Comparison of ENCODE assay signal across 8 cellular contexts in the genomic region with DNA sequence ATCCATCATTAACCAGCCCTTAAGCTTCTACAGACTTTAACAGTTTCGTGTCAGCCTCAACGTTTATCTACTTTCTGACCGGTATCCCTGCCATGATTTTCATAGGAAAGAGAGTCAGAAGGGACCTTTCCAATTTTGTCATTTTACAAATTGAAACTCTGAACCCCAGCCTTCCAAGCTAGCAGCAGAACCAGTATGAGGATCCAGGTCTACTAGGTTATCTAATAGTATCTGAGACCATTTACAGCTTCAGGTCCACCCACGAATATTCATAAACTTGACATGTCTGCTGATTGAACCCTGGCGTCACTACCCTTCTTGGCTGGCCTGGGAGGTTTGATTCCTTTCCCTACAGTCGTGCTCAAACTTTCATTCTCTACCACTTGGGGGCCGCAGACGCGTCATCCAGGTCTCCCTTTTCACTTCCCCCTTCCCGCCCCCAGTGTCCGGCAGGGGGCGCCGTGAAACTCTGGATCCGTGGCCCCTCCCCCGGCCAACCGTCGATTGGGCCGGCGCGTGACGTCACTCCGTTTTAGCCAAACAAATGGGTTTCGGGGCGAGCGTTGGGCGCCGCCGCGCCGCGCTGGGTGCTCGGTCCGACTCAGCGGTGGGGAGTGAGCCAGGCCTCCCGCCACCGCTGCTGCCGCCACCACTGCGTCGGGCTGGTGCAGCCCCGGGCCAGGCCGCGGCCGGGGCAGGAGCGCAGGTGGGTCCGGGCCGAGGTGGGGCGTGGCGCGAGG. TPM values are rescaled to one million over a fixed set of nuclear protein-coding genes. Genes with fewer than 3 reads are reported as not detected.
DNase-seq lines count a peak whose midpoint lies in the region; ATAC-seq lines count a peak whose summit lies in the region.

A gene with protein sequence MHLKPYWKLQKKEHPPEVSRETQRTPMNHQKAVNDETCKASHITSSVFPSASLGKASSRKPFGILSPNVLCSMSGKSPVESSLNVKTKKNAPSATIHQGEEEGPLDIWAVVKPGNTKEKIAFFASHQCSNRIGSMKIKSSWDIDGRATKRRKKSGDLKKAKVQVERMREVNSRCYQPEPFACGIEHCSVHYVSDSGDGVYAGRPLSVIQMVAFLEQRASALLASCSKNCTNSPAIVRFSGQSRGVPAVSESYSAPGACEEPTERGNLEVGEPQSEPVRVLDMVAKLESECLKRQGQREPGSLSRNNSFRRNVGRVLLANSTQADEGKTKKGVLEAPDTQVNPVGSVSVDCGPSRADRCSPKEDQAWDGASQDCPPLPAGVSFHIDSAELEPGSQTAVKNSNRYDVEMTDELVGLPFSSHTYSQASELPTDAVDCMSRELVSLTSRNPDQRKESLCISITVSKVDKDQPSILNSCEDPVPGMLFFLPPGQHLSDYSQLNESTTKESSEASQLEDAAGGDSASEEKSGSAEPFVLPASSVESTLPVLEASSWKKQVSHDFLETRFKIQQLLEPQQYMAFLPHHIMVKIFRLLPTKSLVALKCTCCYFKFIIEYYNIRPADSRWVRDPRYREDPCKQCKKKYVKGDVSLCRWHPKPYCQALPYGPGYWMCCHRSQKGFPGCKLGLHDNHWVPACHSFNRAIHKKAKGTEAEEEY (plus strand): TSS at position 590 of the 740 bp plus-strand sequence. CDS start 78,970 bp downstream, outside the sequence.

- ATAC-seq in GM19463 (IDR thresholded peaks at IDR 0.05; ENCODE audit: unreplicated experiment): peak; percentile 82

- peak; percentile 72 for DNase-seq in CMK (ENCODE audit: low read depth)
- DNase-seq in HS-27A (ENCODE audit: low read depth): peak; percentile 93
- DNase-seq in NK-92 (lab: John Stamatoyannopoulos, UW; ENCODE audit: unreplicated experiment): peak; percentile 86
- peak; percentile 100 for DNase-seq in activated CD8-positive, alpha-beta memory T cell treated with anti-CD3 and anti-CD28 coated beads for 24 hours
- DNase-seq in effector CD8-positive, alpha-beta T cell (lab: John Stamatoyannopoulos, UW): peak; percentile 99
- DNase-seq in lung microvascular endothelial cell (ENCODE audit: low read depth in 2 of 2): peak; percentile 97 to 98
- peak; percentile 100 for DNase-seq in stimulated activated CD8-positive, alpha-beta memory T cell treated with anti-CD3 and anti-CD28 coated beads, Interleukin-12 subunit alpha, Interleukin-12 subunit beta, amount 100 ng/mL, for 1 hour (ENCODE audit: low read depth)

RNA-seq across cellular contexts. Expression of the gene that starts here (rescaled TPM):
- total RNA-seq in lung microvascular endothelial cell: 16.8 and 21.6 TPM in 2 replicates

Comparison
In these comparisons a context has a peak if more than half of its experiments do, and no peak if none do; other contexts are left out.
1. Peak in every context shown above with its lines: DNase-seq and ATAC-seq.